Comparison of ENCODE assay signal across 8 cellular contexts in genomic region chr20:57392512-57393271, GRCh38. TPM values are rescaled to one million over a fixed set of nuclear protein-coding genes. Genes with fewer than 3 reads are reported as not detected.
DNase-seq lines count a peak whose midpoint lies in the region; FAIRE-seq and TF ChIP-seq lines count a peak whose summit lies in the region.

No MANE protein-coding gene starts in this region.

- no peaks in the 10 kb centered on the region for H3K36me3 ChIP-seq in astrocyte (ENCODE audit: insufficient read depth, low read length)

- DNase-seq in NCI-H510A treated with DMSO at 0.1 percent for 48 hours (lab: John Stamatoyannopoulos, UW) (peak; percentile 10), NCI-H510A (lab: John Stamatoyannopoulos, UW) (no peak), astrocyte (ENCODE audit: low read depth) (no peak), NCI-H2171 (lab: John Stamatoyannopoulos, UW) (no peak), NCI-H82 (lab: John Stamatoyannopoulos, UW) (no peak)
- DNase-seq in stimulated activated CD4-positive, alpha-beta T cell treated with anti-CD3 and anti-CD28 coated beads, TNF-alpha, amount 100 ng/mL, for 24 hours (ENCODE audit: low read depth in 3 of 3), result peak in 2 of 3 experiments; percentile 55 to 71

- no peaks in the 10 kb centered on the region for H3K9me3 ChIP-seq in astrocyte (ENCODE audit: insufficient read depth, low read depth, low read length)

- H3K36me3 Mint-ChIP-seq in T-helper 1 cell treated with Interleukin-12 subunit alpha and Interleukin-12 subunit beta and Interleukin-4 antibody, amounts not matched to agents 30 μg/mL and 1 μg/mL, for 36 hours (ENCODE audit: low read depth), result peaks cover 40% of the 10 kb centered on the region
- peaks cover 13% of the 10 kb centered on the region for H3K36me3 Mint-ChIP-seq in astrocyte (ENCODE audit: low read depth, unreplicated experiment)

- peaks cover 40% of the 10 kb centered on the region for H4K20me1 ChIP-seq in astrocyte (ENCODE audit: insufficient read depth, low read length)

- peaks cover 45% of the 10 kb centered on the region for H3K79me2 ChIP-seq in astrocyte (ENCODE audit: insufficient read depth, low read length)

- peak overlapping the region; percentile 65 for H3K9ac ChIP-seq in astrocyte (ENCODE audit: low read length)

- no peaks in the 10 kb centered on the region for H3K9me3 Mint-ChIP-seq in T-helper 1 cell treated with Interleukin-12 subunit alpha and Interleukin-12 subunit beta and Interleukin-4 antibody, amounts not matched to agents 30 μg/mL and 1 μg/mL, for 36 hours
- no peaks in the 10 kb centered on the region for H3K9me3 Mint-ChIP-seq in astrocyte (ENCODE audit: unreplicated experiment)

- no peak overlapping the region for H2AFZ ChIP-seq in astrocyte (ENCODE audit: low read depth, low read length)

- peak overlapping the region; percentile 89 for H3K4me3 Mint-ChIP-seq in T-helper 1 cell treated with Interleukin-12 subunit alpha and Interleukin-12 subunit beta and Interleukin-4 antibody, amounts not matched to agents 30 μg/mL and 1 μg/mL, for 36 hours
- H3K4me3 Mint-ChIP-seq in astrocyte (ENCODE audit: unreplicated experiment), result peak overlapping the region; percentile 89

- peak overlapping the region; percentile 84 for H3K4me2 ChIP-seq in astrocyte (ENCODE audit: low read length)

- peaks cover 49% of the 10 kb centered on the region for H3K4me1 Mint-ChIP-seq in T-helper 1 cell treated with Interleukin-12 subunit alpha and Interleukin-12 subunit beta and Interleukin-4 antibody, amounts not matched to agents 30 μg/mL and 1 μg/mL, for 36 hours (ENCODE audit: low read depth)
- peaks cover 29% of the 10 kb centered on the region for H3K4me1 Mint-ChIP-seq in astrocyte (ENCODE audit: low read depth, unreplicated experiment)

- no peak overlapping the region for H3K27ac ChIP-seq in astrocyte (ENCODE audit: low read depth, low read length)
- H3K27ac ChIP-seq in layer of hippocampus (ENCODE audit: low read depth, low read length), result peak overlapping the region; percentile 71

- no peaks in the 10 kb centered on the region for H3K27me3 ChIP-seq in astrocyte (ENCODE audit: insufficient read depth, low read length)
- H3K27me3 ChIP-seq in layer of hippocampus (ENCODE audit: control insufficient read depth, insufficient read depth, low read length), result no peaks in the 10 kb centered on the region

- H3K27ac Mint-ChIP-seq in T-helper 1 cell treated with Interleukin-12 subunit alpha and Interleukin-12 subunit beta and Interleukin-4 antibody, amounts not matched to agents 30 μg/mL and 1 μg/mL, for 36 hours, result peak overlapping the region; percentile 88
- peak overlapping the region; percentile 66 for H3K27ac Mint-ChIP-seq in astrocyte (ENCODE audit: unreplicated experiment)

- no peak for TF ChIP-seq CTCF in astrocyte (IDR thresholded peaks at IDR 0.05; ENCODE audit: insufficient read depth, low read depth, low read length)

- peaks cover 28% of the 10 kb centered on the region for H3K4me1 ChIP-seq in astrocyte (ENCODE audit: insufficient read depth, low read length)

- peak overlapping the region; percentile 55 for H3K4me3 ChIP-seq in astrocyte (ENCODE audit: insufficient read depth, low read depth, low read length)

- H3K27me3 Mint-ChIP-seq in T-helper 1 cell treated with Interleukin-12 subunit alpha and Interleukin-12 subunit beta and Interleukin-4 antibody, amounts not matched to agents 30 μg/mL and 1 μg/mL, for 36 hours (ENCODE audit: low read depth), result no peaks in the 10 kb centered on the region
- no peaks in the 10 kb centered on the region for H3K27me3 Mint-ChIP-seq in astrocyte (ENCODE audit: low read depth, unreplicated experiment)

- no peak for FAIRE-seq in astrocyte (lab: Jason Lieb, UNC)

RNA-seq across cellular contexts. Expression of gene RBM38, which starts 1.5 kb away (rescaled TPM):
- 33.8 and 43.5 TPM in 2 replicates for total RNA-seq in astrocyte

RNA-seq across cellular contexts. Expression of gene RAE1, which starts 41.6 kb away (rescaled TPM):
- 29.2 and 31.1 TPM in 2 replicates for total RNA-seq in astrocyte

Comparison
In these comparisons a context has a peak if more than half of its experiments do, and no peak if none do; other contexts are left out.
1. DNase-seq: peak in NCI-H510A treated with DMSO at 0.1 percent for 48 hours (single experiment) and stimulated activated CD4-positive, alpha-beta T cell treated with anti-CD3 and anti-CD28 coated beads, TNF-alpha, amount 100 ng/mL, for 24 hours (2 of 3); none in NCI-H510A (single experiment), astrocyte (single experiment), NCI-H2171 (single experiment) and NCI-H82 (single experiment).